ENCODE assay signal across 13 cellular contexts in the genomic region with DNA sequence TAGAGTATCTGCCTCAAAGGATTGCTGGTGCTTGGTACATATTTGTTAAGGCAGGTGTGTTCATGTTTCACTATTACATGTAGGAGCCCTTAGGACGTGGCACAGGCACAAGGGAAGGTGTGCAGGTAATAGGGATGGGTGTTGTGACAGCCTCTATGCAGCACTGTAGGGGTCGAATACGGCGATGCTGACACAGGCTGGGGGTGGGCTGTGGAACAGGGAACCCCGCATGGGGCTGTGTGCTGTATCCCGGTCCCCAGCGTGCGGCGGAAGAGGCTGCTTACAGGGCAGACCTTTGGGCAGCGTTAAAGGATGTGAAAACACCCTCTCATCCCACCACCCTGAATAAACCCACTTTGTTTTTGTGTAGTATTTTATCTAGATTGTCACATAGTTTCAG. TPM values are rescaled to one million over a fixed set of nuclear protein-coding genes. Genes with fewer than 3 reads are reported as not detected.
A peak's percentile ranks its signal among the peaks of the same experiment; 100 is the strongest.
DNase-seq lines count a peak whose midpoint lies in the region; ATAC-seq and TF ChIP-seq lines count a peak whose summit lies in the region.
"Had no signal": no experiment of that assay in that cellular context is flagged by ENCODE, and none has a peak within 500 bp of the region (broad histone marks: within the 10 kb centered on the region; RNA-seq: fewer than 3 reads in every experiment).

No MANE protein-coding gene starts in this region.

- no peak for TF ChIP-seq CTCF in CD8-positive, alpha-beta T cell (IDR thresholded peaks at IDR 0.05)
- TF ChIP-seq CTCF in ascending aorta (IDR thresholded peaks at IDR 0.05) = no peak

- H3K9ac ChIP-seq in skeletal muscle satellite cell (ENCODE audit: low read depth, low read length) = peak overlapping the region; percentile 28

- peaks cover 100% of the 10 kb centered on the region for H3K4me1 ChIP-seq in CD8-positive, alpha-beta T cell (ENCODE audit: insufficient read depth, low read length)
- H3K4me1 ChIP-seq in ascending aorta (peaks cover 0 to 32% of the 10 kb centered on the region in 2 donors), skeletal muscle satellite cell (ENCODE audit: control insufficient read depth, insufficient read depth, low read length) (peaks cover 36% of the 10 kb centered on the region)

- no peaks in the 10 kb centered on the region for H3K27me3 Mint-ChIP-seq in CD8-positive, alpha-beta T cell (ENCODE audit: low read depth)
- peaks cover 0 to 5% (median under 1%) of the 10 kb centered on the region in 3 donors for H3K27me3 Mint-ChIP-seq in immature natural killer cell (ENCODE audit: low read depth in 3 of 3)
- H3K27me3 Mint-ChIP-seq in activated T-helper 1 cell treated with anti-CD3 and anti-CD28 coated beads, Interleukin-12 subunit alpha, Interleukin-12 subunit beta, Interleukin-2, Interleukin-4 antibody, amounts not matched to agents 30 ng/mL and 10 ng/mL and 1 ng/mL, durations not matched to agents 14 hours and 24 hours and 36 hours (ENCODE audit: insufficient read depth) = no peaks in the 10 kb centered on the region

- CTCF ChIA-PET in CD8-positive, alpha-beta T cell (lab: Charles Lee) = no interaction called here

- H3K9me3 Mint-ChIP-seq in CD8-positive, alpha-beta T cell = peaks cover 8% of the 10 kb centered on the region
- H3K9me3 Mint-ChIP-seq in immature natural killer cell = peaks cover 0 to under 1% (median 0%) of the 10 kb centered on the region in 6 donors
- H3K9me3 Mint-ChIP-seq in activated T-helper 1 cell treated with anti-CD3 and anti-CD28 coated beads, Interleukin-12 subunit alpha, Interleukin-12 subunit beta, Interleukin-2, Interleukin-4 antibody, amounts not matched to agents 30 ng/mL and 10 ng/mL and 1 ng/mL, durations not matched to agents 14 hours and 24 hours and 36 hours = peaks cover 5% of the 10 kb centered on the region

- intact Hi-C loops in CD8-positive, alpha-beta T cell (cut with DNase I, micrococcal nuclease) = no loop called here
- intact Hi-C loops in ascending aorta (cut with DNase I) = no loop called here
- intact Hi-C loops in activated T-helper 1 cell treated with anti-CD3 and anti-CD28 coated beads, Interleukin-12 subunit alpha, Interleukin-12 subunit beta, Interleukin-2, Interleukin-4 antibody, amounts not matched to agents 30 ng/mL and 10 ng/mL and 1 ng/mL, durations not matched to agents 14 hours and 24 hours and 36 hours (cut with micrococcal nuclease) = no loop called here

- no peak overlapping the region for H3K27ac ChIP-seq in CD8-positive, alpha-beta T cell (ENCODE audit: low read depth, low read length)
- H3K27ac ChIP-seq in ascending aorta = peak overlapping the region; percentile 63 to 64

- no peak for ATAC-seq in CD8-positive, alpha-beta T cell
- ATAC-seq in HG02571 (IDR thresholded peaks at IDR 0.05; ENCODE audit: unreplicated experiment) = no peak
- ATAC-seq in GM19455 (IDR thresholded peaks at IDR 0.05; ENCODE audit: unreplicated experiment) = no peak

- no peaks in the 10 kb centered on the region for H3K36me3 ChIP-seq in CD8-positive, alpha-beta T cell (ENCODE audit: insufficient read depth, low read length)
- H3K36me3 ChIP-seq in ascending aorta (no peaks in the 10 kb centered on the region), skeletal muscle satellite cell (ENCODE audit: insufficient read depth, low read length) (no peaks in the 10 kb centered on the region)

- peak overlapping the region; percentile 56 for H3K4me3 Mint-ChIP-seq in CD8-positive, alpha-beta T cell
- H3K4me3 Mint-ChIP-seq in immature natural killer cell = peak overlapping the region in 3 of 5 donors; percentile 12 to 19 (median 19)
- H3K4me3 Mint-ChIP-seq in activated T-helper 1 cell treated with anti-CD3 and anti-CD28 coated beads, Interleukin-12 subunit alpha, Interleukin-12 subunit beta, Interleukin-2, Interleukin-4 antibody, amounts not matched to agents 30 ng/mL and 10 ng/mL and 1 ng/mL, durations not matched to agents 14 hours and 24 hours and 36 hours = no peak overlapping the region
- H3K4me3 Mint-ChIP-seq: neural crest cell had no signal

- peaks cover 41% of the 10 kb centered on the region for H3K36me3 Mint-ChIP-seq in CD8-positive, alpha-beta T cell
- H3K36me3 Mint-ChIP-seq in immature natural killer cell = peaks cover 0 to 5% (median 2%) of the 10 kb centered on the region in 3 donors
- H3K36me3 Mint-ChIP-seq in activated T-helper 1 cell treated with anti-CD3 and anti-CD28 coated beads, Interleukin-12 subunit alpha, Interleukin-12 subunit beta, Interleukin-2, Interleukin-4 antibody, amounts not matched to agents 30 ng/mL and 10 ng/mL and 1 ng/mL, durations not matched to agents 14 hours and 24 hours and 36 hours (ENCODE audit: low read depth) = peaks cover 20% of the 10 kb centered on the region

- DNase-seq in CD8-positive, alpha-beta T cell = no peak
- DNase-seq in ascending aorta (ENCODE audit: low spot score in 2 of 2) (peak in 1 of 2 donors; percentile 60), immature natural killer cell (no peak), activated T-cell treated with anti-CD3 and anti-CD28 coated beads for 4 hours (no peak)
- no peak for DNase-seq in activated T-helper 1 cell treated with anti-CD3 and anti-CD28 coated beads, Interleukin-12 subunit alpha, Interleukin-12 subunit beta, Interleukin-2, Interleukin-4 antibody, amounts not matched to agents 30 ng/mL and 10 ng/mL and 1 ng/mL, durations not matched to agents 14 hours and 24 hours and 36 hours (ENCODE audit: low spot score)
- DNase-seq: GOT3; NCI-H2029 treated with DMSO at 0.1 percent for 48 hours; SIG-M5; stimulated activated CD4-positive, alpha-beta T cell treated with anti-CD3 and anti-CD28 coated beads, Interleukin-15, amount 100 ng/mL, for 24 hours had no signal

- no peak overlapping the region for H3K4me3 ChIP-seq in CD8-positive, alpha-beta T cell (ENCODE audit: low read depth, low read length)
- H3K4me3 ChIP-seq in ascending aorta (no peak overlapping the region), skeletal muscle satellite cell (ENCODE audit: low read length) (no peak overlapping the region)

- H3K27ac Mint-ChIP-seq in CD8-positive, alpha-beta T cell = peak overlapping the region; percentile 90
- peak overlapping the region; percentile 26 to 79 (median 48) for H3K27ac Mint-ChIP-seq in immature natural killer cell
- no peak overlapping the region for H3K27ac Mint-ChIP-seq in activated T-helper 1 cell treated with anti-CD3 and anti-CD28 coated beads, Interleukin-12 subunit alpha, Interleukin-12 subunit beta, Interleukin-2, Interleukin-4 antibody, amounts not matched to agents 30 ng/mL and 10 ng/mL and 1 ng/mL, durations not matched to agents 14 hours and 24 hours and 36 hours

- H3K4me2 ChIP-seq in skeletal muscle satellite cell (ENCODE audit: low read length) = peak overlapping the region; percentile 45

- no peaks in the 10 kb centered on the region for H3K27me3 ChIP-seq in CD8-positive, alpha-beta T cell (ENCODE audit: insufficient read depth, low read length)
- no peaks in the 10 kb centered on the region for H3K27me3 ChIP-seq in ascending aorta
- no peaks in the 10 kb centered on the region for H3K27me3 ChIP-seq in skeletal muscle satellite cell (ENCODE audit: control insufficient read depth, insufficient read depth, low read length)

- peaks cover 99% of the 10 kb centered on the region for H3K4me1 Mint-ChIP-seq in CD8-positive, alpha-beta T cell (ENCODE audit: low read depth)
- H3K4me1 Mint-ChIP-seq in immature natural killer cell = peaks cover 99 to 100% of the 10 kb centered on the region in 2 donors
- peaks cover 83% of the 10 kb centered on the region for H3K4me1 Mint-ChIP-seq in activated T-helper 1 cell treated with anti-CD3 and anti-CD28 coated beads, Interleukin-12 subunit alpha, Interleukin-12 subunit beta, Interleukin-2, Interleukin-4 antibody, amounts not matched to agents 30 ng/mL and 10 ng/mL and 1 ng/mL, durations not matched to agents 14 hours and 24 hours and 36 hours (ENCODE audit: low read depth)

- H3K9me3 ChIP-seq in CD8-positive, alpha-beta T cell (ENCODE audit: low read length) = no peaks in the 10 kb centered on the region
- H3K9me3 ChIP-seq in ascending aorta = no peaks in the 10 kb centered on the region
- H3K9me3 ChIP-seq in skeletal muscle satellite cell (replicated peaks; ENCODE audit: low read length) = no peaks in the 10 kb centered on the region

- POLR2A ChIA-PET in CD8-positive, alpha-beta T cell (lab: Charles Lee) = interaction anchor here (0.7 to 1.1 kb wide), 2 partner anchors 12 to 22 kb away, joined by 3 read pairs; partner anchors contain the start of gene B3GNT2

RNA-seq across cellular contexts. Expression of gene B3GNT2, which starts 21.5 kb away (rescaled TPM):
- total RNA-seq in CD8-positive, alpha-beta T cell = 10 to 100 TPM; 74.1 to 77.9 TPM
- total RNA-seq in ascending aorta = 15.2 TPM
- polyA plus RNA-seq in immature natural killer cell = 10 to 100 TPM; 46.7 to 96.9 (median 50.4) TPM
- 16.2 and 17.5 TPM in 2 replicates for total RNA-seq in skeletal muscle satellite cell (2012; rRNA removed)
- total RNA-seq in activated T-helper 1 cell treated with anti-CD3 and anti-CD28 coated beads, Interleukin-12 subunit alpha, Interleukin-12 subunit beta, Interleukin-2, Interleukin-4 antibody, amounts not matched to agents 30 ng/mL and 10 ng/mL and 1 ng/mL, durations not matched to agents 14 hours and 24 hours and 36 hours = 32.8 and 37.3 TPM in 2 replicates
